Comparison of ENCODE assay signal across 8 cellular contexts in the genomic region with DNA sequence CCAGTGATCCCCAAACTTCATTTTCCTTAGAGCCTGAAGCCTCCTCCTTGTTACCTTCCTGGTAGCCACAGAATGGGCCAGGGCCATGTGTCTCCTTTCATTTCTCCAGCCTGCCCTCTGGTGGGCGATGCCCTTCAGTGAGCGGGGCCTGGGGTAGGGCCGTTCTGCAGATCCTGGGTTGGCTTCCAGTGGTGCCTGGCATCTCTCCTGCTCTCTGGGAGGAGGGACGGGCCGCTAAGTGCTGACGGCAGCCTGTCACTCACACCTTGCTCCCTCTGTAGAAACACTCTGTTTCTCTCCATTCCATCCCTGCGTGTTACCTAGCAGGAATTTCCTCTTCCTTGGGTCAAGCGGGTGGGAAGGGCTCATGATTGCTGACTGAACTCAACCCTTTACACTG.
DNase-seq lines count a peak whose midpoint lies in the region; ATAC-seq and TF ChIP-seq lines count a peak whose summit lies in the region.

No MANE protein-coding gene starts in this region.

- no peak for TF ChIP-seq POLR2A in stomach (IDR thresholded peaks at IDR 0.05)

- TF ChIP-seq CTCF in Panc1 (IDR thresholded peaks at IDR 0.05) (peak; percentile 73), left lung (IDR thresholded peaks at IDR 0.05) (peak; percentile 39 to 57), stomach (IDR thresholded peaks at IDR 0.05) (peak in 4 of 7 experiments; percentile 37 to 59 (median 42))

- WGBS in stomach, 5 donors: 27 to 47% (median 37%) methylated on average over 5 to 8 of the region's 8 CpGs

- H3K9me3 ChIP-seq in Panc1 (ENCODE audit: control insufficient read depth, insufficient read depth, low read depth, low read length): no peaks in the 10 kb centered on the region
- no peaks in the 10 kb centered on the region for H3K9me3 ChIP-seq in left lung
- no peaks in the 10 kb centered on the region for H3K9me3 ChIP-seq in stomach

- CTCF ChIA-PET in Panc1 (lab: Charles Lee): no interaction called here

- intact Hi-C loops in Panc1 (cut with micrococcal nuclease; ENCODE audit: unreplicated experiment) (loop anchor here (5.0 kb wide), 1 partner anchor 228 kb away; no protein-coding TSS in a partner anchor), left lung (cut with DNase I) (loop anchor here in 1 of 2 donors (10.0 kb wide), 1 partner anchor 230 kb away; a partner anchor contains a TSS), stomach (cut with DNase I; ENCODE audit: low total_unique reads) (no loop called here)

- H3K27me3 ChIP-seq in Panc1 (ENCODE audit: control insufficient read depth, insufficient read depth, low read length): peaks cover 4% of the 10 kb centered on the region; the same call in 1 of the 2 replicates
- peaks cover 0 to 11% of the 10 kb centered on the region in 2 donors for H3K27me3 ChIP-seq in left lung
- no peaks in the 10 kb centered on the region for H3K27me3 ChIP-seq in stomach

- DNase-seq in NCI-H1436 (lab: John Stamatoyannopoulos, UW): peak; percentile 66
- DNase-seq in NCI-H1436 treated with DMSO at 0.1 percent for 48 hours (lab: John Stamatoyannopoulos, UW): no peak
- DNase-seq in KG1 (lab: John Stamatoyannopoulos, UW): peak; percentile 87
- DNase-seq in Panc1 (ENCODE audit: low read depth, low spot score): peak; percentile 8
- peak; percentile 67 for DNase-seq in cerebellum (ENCODE audit: low spot score)
- peak in 1 of 2 donors; percentile 64 for DNase-seq in left lung
- DNase-seq in stomach: peak; percentile 66

- H3K4me3 ChIP-seq in Panc1 (ENCODE audit: low read depth in 2 of 2, low read length in 2 of 2) (no peak overlapping the region), left lung (no peak overlapping the region), stomach (no peak overlapping the region)

- H3K27ac ChIP-seq in Panc1 (ENCODE audit: low read length) (no peak overlapping the region), left lung (peak overlapping the region; percentile 27 to 56), stomach (peak overlapping the region in 2 of 5 donors; percentile 54 to 82)

- peak; percentile 95 for ATAC-seq in Panc1
- ATAC-seq in left lung: peak; percentile 72
- no peak for ATAC-seq in GM21390 (IDR thresholded peaks at IDR 0.05; ENCODE audit: unreplicated experiment)

- BruUV-seq in Panc1 (replicated peaks; lab: Mats Ljungman, UMichigan): no TSS peak

- H3K4me1 ChIP-seq in Panc1 (ENCODE audit: control insufficient read depth, insufficient read depth, low read length) (no peaks in the 10 kb centered on the region), left lung (peaks cover 28 to 44% of the 10 kb centered on the region in 2 donors), stomach (peaks cover 0 to 66% (median 42%) of the 10 kb centered on the region in 4 donors)

- in situ Hi-C loops in Panc1 (cut with HindIII; ENCODE audit: low pct_unique_long_range_greater_than_20kb, low sequenced_read_pairs): no loop called here

- no peaks in the 10 kb centered on the region for H3K36me3 ChIP-seq in Panc1 (ENCODE audit: control insufficient read depth, insufficient read depth, low read length)
- no peaks in the 10 kb centered on the region for H3K36me3 ChIP-seq in left lung
- H3K36me3 ChIP-seq in stomach: no peaks in the 10 kb centered on the region

- no peak for TF ChIP-seq EP300 in stomach (IDR thresholded peaks at IDR 0.05)

- POLR2A ChIA-PET in Panc1 (lab: Charles Lee): no interaction called here
